ENCODE assay signal across 1 cellular context in genomic region chr19:46990998-46991676, GRCh38.
TF ChIP-seq lines count a peak whose summit lies in the region.

No MANE protein-coding gene starts in this region.

TF ChIP-seq in HepG2, 621 proteins besides CTCF, POLR2A, EP300 and RAD21 (continued from another document and continues in another):
- peak; percentile 22; the same call in 1 of the 2 replicates for TF ChIP-seq FOXA3 (CRISPR knock-in tag; IDR thresholded peaks at IDR 0.05)
- no peak for TF ChIP-seq AHR (CRISPR knock-in tag; IDR thresholded peaks at IDR 0.05)
- no peak for TF ChIP-seq PREB (CRISPR knock-in tag; IDR thresholded peaks at IDR 0.05)
- TF ChIP-seq ZNF513 (CRISPR knock-in tag; conservative IDR thresholded peaks at IDR 0.05): no peak
- TF ChIP-seq SUZ12 (IDR thresholded peaks at IDR 0.05; ENCODE audit: low read depth, low read length): no peak
- TF ChIP-seq MAZ (IDR thresholded peaks at IDR 0.05; ENCODE audit: borderline replicate concordance, low read depth, low read length): no peak
- no peak for TF ChIP-seq MAZ (CRISPR knock-in tag; IDR thresholded peaks at IDR 0.05; ENCODE audit: low read depth)
- no peak for TF ChIP-seq SKIL (CRISPR knock-in tag; IDR thresholded peaks at IDR 0.05; ENCODE audit: borderline replicate concordance)
- no peak for TF ChIP-seq ZNF547 (CRISPR knock-in tag; IDR thresholded peaks at IDR 0.05)
- TF ChIP-seq ZNF354B (CRISPR knock-in tag; IDR thresholded peaks at IDR 0.05): no peak
- TF ChIP-seq ZSCAN30 (CRISPR knock-in tag; IDR thresholded peaks at IDR 0.05): no peak
- TF ChIP-seq HOXA7 (CRISPR knock-in tag; IDR thresholded peaks at IDR 0.05): no peak
- no peak for TF ChIP-seq PCBP2 (optimal IDR thresholded peaks at IDR 0.05; ENCODE audit: low read depth, low read length, poor library complexity, severe bottlenecking)
- TF ChIP-seq CENPT (CRISPR knock-in tag; IDR thresholded peaks at IDR 0.05; ENCODE audit: low read depth): no peak
- 0 out of 2 replicates have a peak, but pooled peaks have one; percentile 33 for TF ChIP-seq ZBTB25 (CRISPR knock-in tag; IDR thresholded peaks at IDR 0.05)
- TF ChIP-seq ZNF17 (CRISPR knock-in tag; IDR thresholded peaks at IDR 0.05): no peak
- TF ChIP-seq ZNF800 (CRISPR knock-in tag; IDR thresholded peaks at IDR 0.05): no peak
- no peak for TF ChIP-seq ZBTB8A (CRISPR knock-in tag; IDR thresholded peaks at IDR 0.05; ENCODE audit: borderline replicate concordance, low read depth)
- no peak for TF ChIP-seq FOXO4 (CRISPR knock-in tag; conservative IDR thresholded peaks at IDR 0.05)
- 0 out of 2 replicates have a peak, but pooled peaks have one; percentile 74 for TF ChIP-seq ZNF713 (CRISPR knock-in tag; IDR thresholded peaks at IDR 0.05)
- no peak for TF ChIP-seq ZNF768 (CRISPR knock-in tag; IDR thresholded peaks at IDR 0.05)
- peak; percentile 55 for TF ChIP-seq ZNF687 (CRISPR knock-in tag; IDR thresholded peaks at IDR 0.05)
- no peak for TF ChIP-seq ZNF160 (CRISPR knock-in tag; IDR thresholded peaks at IDR 0.05)
- TF ChIP-seq SALL1 (CRISPR knock-in tag; IDR thresholded peaks at IDR 0.05): peak; percentile 66
- no peak for TF ChIP-seq ZSCAN5A (CRISPR knock-in tag; IDR thresholded peaks at IDR 0.05; ENCODE audit: borderline replicate concordance)
- no peak for TF ChIP-seq THAP8 (CRISPR knock-in tag; IDR thresholded peaks at IDR 0.05; ENCODE audit: borderline replicate concordance)
- peak; percentile 49 for TF ChIP-seq FOSL2 (CRISPR knock-in tag; IDR thresholded peaks at IDR 0.05)
- TF ChIP-seq ATF6 (CRISPR knock-in tag; conservative IDR thresholded peaks at IDR 0.05): no peak
- TF ChIP-seq SIN3B (IDR thresholded peaks at IDR 0.05; ENCODE audit: low read length): peak; percentile 41; the same call in 1 of the 2 replicates
- TF ChIP-seq SNAPC2 (CRISPR knock-in tag; IDR thresholded peaks at IDR 0.05): no peak
